Comparison of ENCODE assay signal across 17 cellular contexts in genomic region chr5:76690027-76690679, GRCh38. TPM values are rescaled to one million over a fixed set of nuclear protein-coding genes. Genes with fewer than 3 reads are reported as not detected.
DNase-seq lines count a peak whose midpoint lies in the region; ATAC-seq, FAIRE-seq and TF ChIP-seq lines count a peak whose summit lies in the region.
"Had no signal": no experiment of that assay in that cellular context is flagged by ENCODE, and none has a peak within 500 bp of the region (broad histone marks: within the 10 kb centered on the region; RNA-seq: fewer than 3 reads in every experiment).

No MANE protein-coding gene starts in this region.

- no peak overlapping the region for H3K4me3 ChIP-seq in mesenchymal stem cell (ENCODE audit: insufficient read depth in 1 of 2, low read depth in 1 of 2, low read length in 2 of 2)
- H3K4me3 ChIP-seq in thoracic aorta = no peak overlapping the region
- no peak overlapping the region for H3K4me3 ChIP-seq in GM23338
- H3K4me3 ChIP-seq: gastrocnemius medialis had no signal

- H3K27ac Mint-ChIP-seq in GM23338 = no peak overlapping the region
- H3K27ac Mint-ChIP-seq: activated T-helper 2 cell treated with anti-CD3 and anti-CD28 coated beads, Interferon-gamma antibody, Interleukin-2, Interleukin-4, amounts not matched to agents 10 μg/mL and 5 μg/mL and 100 μg/mL, durations not matched to agents 14 hours and 24 hours and 36 hours; memory B cell had no signal

- H3K27me3 ChIP-seq in mesenchymal stem cell (ENCODE audit: control insufficient read depth in 1 of 2, insufficient read depth in 1 of 2, low read length in 2 of 2) = no peaks in the 10 kb centered on the region
- no peaks in the 10 kb centered on the region for H3K27me3 ChIP-seq in thoracic aorta (replicated peaks; ENCODE audit: insufficient read depth)
- H3K27me3 ChIP-seq in GM23338 (ENCODE audit: insufficient read depth) = no peaks in the 10 kb centered on the region
- H3K27me3 ChIP-seq: gastrocnemius medialis had no signal

- H4K8ac ChIP-seq in mesenchymal stem cell (ENCODE audit: low read length) = peak overlapping the region; percentile 94

- peak overlapping the region; percentile 30 for H4K91ac ChIP-seq in mesenchymal stem cell (ENCODE audit: low read length)

- peaks cover 5% of the 10 kb centered on the region; the same call in 2 of the 3 replicates for H3K36me3 Mint-ChIP-seq in GM23338 (ENCODE audit: low read depth)

- H3K36me3 ChIP-seq in mesenchymal stem cell (ENCODE audit: control insufficient read depth in 1 of 2, insufficient read depth in 2 of 2, low read depth in 1 of 2, low read length in 2 of 2) (no peaks in the 10 kb centered on the region), thoracic aorta (no peaks in the 10 kb centered on the region), GM23338 (ENCODE audit: insufficient read depth) (no peaks in the 10 kb centered on the region)
- H3K36me3 ChIP-seq: gastrocnemius medialis had no signal

- H3K79me2 ChIP-seq in GM23338 (replicated peaks; ENCODE audit: insufficient read depth) = no peaks in the 10 kb centered on the region

- TF ChIP-seq CTCF in thoracic aorta (IDR thresholded peaks at IDR 0.05) = no peak
- no peak for TF ChIP-seq CTCF in GM23338 (conservative IDR thresholded peaks at IDR 0.05; ENCODE audit: low read depth in 2 of 2)

- H3K18ac ChIP-seq in mesenchymal stem cell (ENCODE audit: low read depth in 1 of 2, low read length in 2 of 2) = peak overlapping the region; percentile 16 to 97

- no peaks in the 10 kb centered on the region for H3K4me1 Mint-ChIP-seq in GM23338
- H3K4me1 Mint-ChIP-seq: memory B cell had no signal

- no peak overlapping the region for H3K23ac ChIP-seq in mesenchymal stem cell (ENCODE audit: low read length in 2 of 2)

- peak overlapping the region; percentile 81 to 96 for H3K4ac ChIP-seq in mesenchymal stem cell (ENCODE audit: low read depth in 1 of 2, low read length in 2 of 2)

- H2BK5ac ChIP-seq in mesenchymal stem cell (ENCODE audit: low read depth, low read length, poor library complexity, severe bottlenecking) = peak overlapping the region; percentile 95

- no peaks in the 10 kb centered on the region for H3K9me3 ChIP-seq in mesenchymal stem cell (ENCODE audit: control insufficient read depth, low read length)
- H3K9me3 ChIP-seq in thoracic aorta = no peaks in the 10 kb centered on the region
- H3K9me3 ChIP-seq: gastrocnemius medialis had no signal

- H3K14ac ChIP-seq in mesenchymal stem cell (ENCODE audit: low read length in 2 of 2) = no peak overlapping the region

- peak overlapping the region; percentile 44 for H3K9ac ChIP-seq in mesenchymal stem cell (ENCODE audit: low read length)

- H3K4me2 ChIP-seq in mesenchymal stem cell (ENCODE audit: low read length, poor library complexity, severe bottlenecking) (no peak overlapping the region), GM23338 (no peak overlapping the region)

- H2BK12ac ChIP-seq in mesenchymal stem cell (ENCODE audit: low read length in 2 of 2) = peak overlapping the region; percentile 75 to 98

- DNase-seq in HS-5 (ENCODE audit: low read depth) (peak; percentile 32), astrocyte of the hippocampus (ENCODE audit: low read depth, low spot score) (peak; percentile 65), mesenchymal stem cell (no peak), thoracic aorta (ENCODE audit: low spot score) (no peak), NCI-H1436 treated with DMSO at 0.1 percent for 48 hours (lab: John Stamatoyannopoulos, UW) (no peak), RCC 7860 (ENCODE audit: low spot score) (no peak), GM23338 (ENCODE audit: low spot score) (no peak)
- DNase-seq: activated CD4-positive, alpha-beta memory T cell treated with anti-CD3 and anti-CD28 coated beads for 36 hours; anterior cingulate cortex; DMS79 treated with DMSO at 0.1 percent for 48 hours; effector memory CD8-positive, alpha-beta T cell; gastrocnemius medialis; NCI-H1048; nucleus accumbens; stimulated activated naive CD4-positive, alpha-beta T cell treated with Interleukin-2 at 50 U/mL for 16 hours had no signal

- H2AFZ ChIP-seq in mesenchymal stem cell (ENCODE audit: low read depth, low read length) (no peak overlapping the region), GM23338 (no peak overlapping the region)

- H3K27ac ChIP-seq in mesenchymal stem cell (ENCODE audit: low read length, poor library complexity, severe bottlenecking) (peak overlapping the region; percentile 99), thoracic aorta (peak overlapping the region; percentile 11 to 21), GM23338 (ENCODE audit: low read depth) (no peak overlapping the region)
- H3K27ac ChIP-seq: gastrocnemius medialis had no signal

- no peak for FAIRE-seq in RCC 7860 (lab: Jason Lieb, UNC)

- no peaks in the 10 kb centered on the region for H3K9me2 ChIP-seq in GM23338 (ENCODE audit: insufficient read depth)

- ATAC-seq in thoracic aorta (ENCODE audit: insufficient number of reproducible peaks, low FRiP score, low read depth) = no peak
- ATAC-seq in GM23338 = no peak
- ATAC-seq: effector memory CD8-positive, alpha-beta T cell; gastrocnemius medialis had no signal

- no peak overlapping the region for H2BK15ac ChIP-seq in mesenchymal stem cell (ENCODE audit: low read depth, poor library complexity, severe bottlenecking)

- no peak overlapping the region for H3K4me3 Mint-ChIP-seq in GM23338
- H3K4me3 Mint-ChIP-seq: activated CD4-positive, alpha-beta memory T cell treated with anti-CD3 and anti-CD28 coated beads for 36 hours; effector memory CD8-positive, alpha-beta T cell; memory B cell had no signal

- H4K20me1 ChIP-seq in GM23338 (replicated peaks; ENCODE audit: insufficient read depth) = no peaks in the 10 kb centered on the region; the same call in 1 of the 2 replicates

- H3K4me1 ChIP-seq in mesenchymal stem cell (ENCODE audit: control insufficient read depth, insufficient read depth, low read depth, low read length) (peaks cover 10% of the 10 kb centered on the region), thoracic aorta (ENCODE audit: control insufficient read depth in 1 of 2, low read depth in 2 of 2) (peaks cover 10 to 34% of the 10 kb centered on the region in 2 donors), GM23338 (ENCODE audit: insufficient read depth) (no peaks in the 10 kb centered on the region)

- H3K79me1 ChIP-seq in mesenchymal stem cell (replicated peaks; ENCODE audit: low read length, poor library complexity, severe bottlenecking) = no peaks in the 10 kb centered on the region

- H2AK5ac ChIP-seq in mesenchymal stem cell (ENCODE audit: low read length, severe bottlenecking) = peak overlapping the region; percentile 99

- peak overlapping the region; percentile 95 for H2BK120ac ChIP-seq in mesenchymal stem cell (ENCODE audit: low read depth, low read length)

- H3K27me3 Mint-ChIP-seq in GM23338 (ENCODE audit: insufficient read depth, low read depth, poor library complexity) = peaks cover 2% of the 10 kb centered on the region
- H3K27me3 Mint-ChIP-seq: activated CD4-positive, alpha-beta memory T cell treated with anti-CD3 and anti-CD28 coated beads for 36 hours; effector memory CD8-positive, alpha-beta T cell; memory B cell had no signal

- H3K9me3 Mint-ChIP-seq in GM23338 = no peaks in the 10 kb centered on the region
- H3K9me3 Mint-ChIP-seq: activated CD4-positive, alpha-beta memory T cell treated with anti-CD3 and anti-CD28 coated beads for 36 hours; activated T-helper 2 cell treated with anti-CD3 and anti-CD28 coated beads, Interferon-gamma antibody, Interleukin-2, Interleukin-4, amounts not matched to agents 10 μg/mL and 5 μg/mL and 100 μg/mL, durations not matched to agents 14 hours and 24 hours and 36 hours; effector memory CD8-positive, alpha-beta T cell; memory B cell had no signal

- H3F3A ChIP-seq in GM23338 (replicated peaks; ENCODE audit: low read depth) = no peaks in the 10 kb centered on the region

- 34% methylated on average over 3 of the region's 3 CpGs for WGBS in mesenchymal stem cell

TF ChIP-seq in GM23338, 12 proteins besides CTCF, POLR2A, EP300 and RAD21 (continues in another document):
- TF ChIP-seq, protein P1, sequence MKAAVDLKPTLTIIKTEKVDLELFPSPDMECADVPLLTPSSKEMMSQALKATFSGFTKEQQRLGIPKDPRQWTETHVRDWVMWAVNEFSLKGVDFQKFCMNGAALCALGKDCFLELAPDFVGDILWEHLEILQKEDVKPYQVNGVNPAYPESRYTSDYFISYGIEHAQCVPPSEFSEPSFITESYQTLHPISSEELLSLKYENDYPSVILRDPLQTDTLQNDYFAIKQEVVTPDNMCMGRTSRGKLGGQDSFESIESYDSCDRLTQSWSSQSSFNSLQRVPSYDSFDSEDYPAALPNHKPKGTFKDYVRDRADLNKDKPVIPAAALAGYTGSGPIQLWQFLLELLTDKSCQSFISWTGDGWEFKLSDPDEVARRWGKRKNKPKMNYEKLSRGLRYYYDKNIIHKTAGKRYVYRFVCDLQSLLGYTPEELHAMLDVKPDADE (IDR thresholded peaks at IDR 0.05) = no peak
- TF ChIP-seq JUNB (IDR thresholded peaks at IDR 0.05; ENCODE audit: unreplicated experiment) (no peak), ZNF331 (CRISPR knock-in tag; IDR thresholded peaks at IDR 0.05; ENCODE audit: low read depth) (no peak), ZNF114 (CRISPR knock-in tag; IDR thresholded peaks at IDR 0.05) (no peak), STAT1 (IDR thresholded peaks at IDR 0.05; ENCODE audit: unreplicated experiment) (no peak), EZH2phosphoT487 (IDR thresholded peaks at IDR 0.05; ENCODE audit: unreplicated experiment) (no peak), EZH2 (IDR thresholded peaks at IDR 0.05; ENCODE audit: low read depth, unreplicated experiment) (no peak)

RNA-seq across cellular contexts. Expression of gene F2R, which starts 25.8 kb away (rescaled TPM):
- polyA plus RNA-seq in mesenchymal stem cell (2013, experiment 1 of 2) = 368 TPM
- 390 TPM for polyA plus RNA-seq in mesenchymal stem cell (2013, experiment 2 of 2)
- 100 to 1,000 TPM in 1 of 2 donors, 10 to 100 TPM in 1; 96.4 to 240 TPM for total RNA-seq in thoracic aorta
- total RNA-seq in GM23338 (2014; rRNA removed; shearing (Covaris generic)) = 20.3 and 26.0 TPM in 2 replicates
- polyA plus RNA-seq in GM23338 (2016; fragmentation: Nextera tagmentation; extraction: Ambion mirVana) = 12.8 and 15.0 TPM in 2 replicates

Comparison
In these comparisons a context has a peak if more than half of its experiments do, and no peak if none do; other contexts are left out.
1. DNase-seq: peak in HS-5 (single experiment) and astrocyte of the hippocampus (single experiment); none in mesenchymal stem cell (single experiment), thoracic aorta (single experiment), NCI-H1436 treated with DMSO at 0.1 percent for 48 hours (single experiment), RCC 7860 (single experiment) and GM23338 (single experiment).